In genomic region chr12:57771271-57771872, GRCh38 we compare ENCODE assay signal across 8 cellular contexts. TPM values are rescaled to one million over a fixed set of nuclear protein-coding genes. Genes with fewer than 3 reads are reported as not detected.
DNase-seq lines count a peak whose midpoint lies in the region; ATAC-seq and TF ChIP-seq lines count a peak whose summit lies in the region.

No MANE protein-coding gene starts in this region.

- H3K4me3 Mint-ChIP-seq in activated CD4-positive, alpha-beta T cell treated with anti-CD3 and anti-CD28 coated beads, Interleukin-2, amount 10 ng/mL, durations not matched to agents 7 days and 5 days, result peak overlapping the region; percentile 94

- DNase-seq in BJ (ENCODE audit: low read depth), result no peak
- DNase-seq in NCI-H526 treated with DMSO at 0.1 percent for 48 hours (lab: John Stamatoyannopoulos, UW), result peak; percentile 88
- DNase-seq in activated CD4-positive, alpha-beta T cell treated with anti-CD3 and anti-CD28 coated beads, Interleukin-2, amount 10 ng/mL, durations not matched to agents 7 days and 5 days, result peak; percentile 89
- DNase-seq in stimulated activated CD8-positive, alpha-beta memory T cell treated with anti-CD3 and anti-CD28 coated beads, Interleukin-15, amount 100 ng/mL, for 4 hours (ENCODE audit: low read depth in 2 of 2), result peak; percentile 75 to 87

- H3K4me1 ChIP-seq in endocrine pancreas (ENCODE audit: control insufficient read depth, insufficient read depth, low read length) (no peaks in the 10 kb centered on the region), mesodermal cell (ENCODE audit: control insufficient read depth, insufficient read depth, low read length, poor library complexity, severe bottlenecking) (peaks cover 7% of the 10 kb centered on the region)

- peaks cover 18% of the 10 kb centered on the region for H3K36me3 Mint-ChIP-seq in activated CD4-positive, alpha-beta T cell treated with anti-CD3 and anti-CD28 coated beads, Interleukin-2, amount 10 ng/mL, durations not matched to agents 7 days and 5 days (ENCODE audit: low read depth)

- WGBS in mesodermal cell (ENCODE audit: insufficient coverage in 2 of 2), 2 experiments, result 1% methylated on average over 12 to 13 of the region's 16 CpGs

- CTCF ChIA-PET in BJ (lab: Yijun Ruan, JAX), result interaction anchor here (1.1 to 1.2 kb wide), 2 partner anchors 12 to 23 kb away, joined by 3 to 4 read pairs; partner anchors contain the start of gene TSFM
- CTCF ChIA-PET in activated CD4-positive, alpha-beta T cell treated with anti-CD3 and anti-CD28 coated beads, Interleukin-2, amount 10 ng/mL, durations not matched to agents 7 days and 5 days (lab: Charles Lee), result interaction anchor here (0.9 to 1.5 kb wide), 5 partner anchors 9 to 15 kb away, joined by 5 to 8 read pairs (median 5); partner anchors contain the start of gene TSFM

- H3K4me3 ChIP-seq in BJ (ENCODE audit: low read depth, low read length) (peak overlapping the region; percentile 91), endocrine pancreas (ENCODE audit: control insufficient read depth, insufficient read depth, low read length) (peak overlapping the region; percentile 79), mesodermal cell (ENCODE audit: extremely low read depth, insufficient read depth, low read length, poor library complexity, severe bottlenecking) (peak overlapping the region; percentile 74)

- POLR2A ChIA-PET in BJ (lab: Charles Lee), result no interaction called here
- POLR2A ChIA-PET in activated CD4-positive, alpha-beta T cell treated with anti-CD3 and anti-CD28 coated beads, Interleukin-2, amount 10 ng/mL, durations not matched to agents 7 days and 5 days (lab: Charles Lee), result no interaction called here

- no peak for TF ChIP-seq CTCF in BJ (IDR thresholded peaks at IDR 0.05; ENCODE audit: insufficient read depth, low read depth, low read length)

- peaks cover 3% of the 10 kb centered on the region for H3K27me3 Mint-ChIP-seq in activated CD4-positive, alpha-beta T cell treated with anti-CD3 and anti-CD28 coated beads, Interleukin-2, amount 10 ng/mL, durations not matched to agents 7 days and 5 days

- ATAC-seq in GM19372 (IDR thresholded peaks at IDR 0.05; ENCODE audit: low read depth, unreplicated experiment) (peak; percentile 58), HG03457 (IDR thresholded peaks at IDR 0.05; ENCODE audit: unreplicated experiment) (peak; percentile 40)

- no peaks in the 10 kb centered on the region for H3K9me3 ChIP-seq in endocrine pancreas (ENCODE audit: control insufficient read depth, low read length)
- no peaks in the 10 kb centered on the region for H3K9me3 ChIP-seq in mesodermal cell (ENCODE audit: control insufficient read depth, low read length)

- peaks cover 2% of the 10 kb centered on the region; the same call in 1 of the 2 replicates for H3K36me3 ChIP-seq in BJ (ENCODE audit: control insufficient read depth, insufficient read depth, low read length)
- H3K36me3 ChIP-seq in endocrine pancreas (ENCODE audit: control insufficient read depth, insufficient read depth, low read length), result no peaks in the 10 kb centered on the region
- peaks cover 25% of the 10 kb centered on the region for H3K36me3 ChIP-seq in mesodermal cell (ENCODE audit: control insufficient read depth, insufficient read depth, low read length)

- peak overlapping the region; percentile 97 for H3K27ac Mint-ChIP-seq in activated CD4-positive, alpha-beta T cell treated with anti-CD3 and anti-CD28 coated beads, Interleukin-2, amount 10 ng/mL, durations not matched to agents 7 days and 5 days

- H3K9ac ChIP-seq in endocrine pancreas (ENCODE audit: control insufficient read depth, insufficient read depth, low read length), result peak overlapping the region; percentile 55

- H3K9me3 Mint-ChIP-seq in activated CD4-positive, alpha-beta T cell treated with anti-CD3 and anti-CD28 coated beads, Interleukin-2, amount 10 ng/mL, durations not matched to agents 7 days and 5 days, result no peaks in the 10 kb centered on the region

- H3K4me1 Mint-ChIP-seq in activated CD4-positive, alpha-beta T cell treated with anti-CD3 and anti-CD28 coated beads, Interleukin-2, amount 10 ng/mL, durations not matched to agents 7 days and 5 days, result peaks cover 33% of the 10 kb centered on the region

- peak overlapping the region; percentile 96 for H3K27ac ChIP-seq in mesodermal cell (ENCODE audit: low read depth, low read length, severe bottlenecking)

- H3K27me3 ChIP-seq in BJ (ENCODE audit: control insufficient read depth, insufficient read depth, low read length) (no peaks in the 10 kb centered on the region), endocrine pancreas (ENCODE audit: control insufficient read depth, insufficient read depth, low read length) (no peaks in the 10 kb centered on the region)

RNA-seq across cellular contexts. Expression of gene METTL1, which starts 0.5 kb away (rescaled TPM):
- 31.8 and 42.8 TPM in 2 replicates for polyA plus RNA-seq in BJ (2011; rRNA removed)
- 11.9 and 34.8 TPM in 2 replicates for polyA minus RNA-seq in BJ (2011; rRNA and poly(A)+ RNA removed)
- 10 to 100 TPM; 13.4 to 17.2 TPM for total RNA-seq in activated CD4-positive, alpha-beta T cell treated with anti-CD3 and anti-CD28 coated beads, Interleukin-2, amount 10 ng/mL, durations not matched to agents 7 days and 5 days
- 13.9 TPM for polyA plus RNA-seq in mesodermal cell (2013, experiment 1 of 2)
- 14.4 TPM for polyA plus RNA-seq in mesodermal cell (2013, experiment 2 of 2)

RNA-seq across cellular contexts. Expression of gene EEF1AKMT3, which starts 1.0 kb away (rescaled TPM):
- polyA plus RNA-seq in BJ (2011; rRNA removed), result 9.1 and 9.2 TPM in 2 replicates
- 12.0 and 13.8 TPM in 2 replicates for polyA minus RNA-seq in BJ (2011; rRNA and poly(A)+ RNA removed)
- 1 to 10 TPM; 2.8 to 3.0 TPM for total RNA-seq in activated CD4-positive, alpha-beta T cell treated with anti-CD3 and anti-CD28 coated beads, Interleukin-2, amount 10 ng/mL, durations not matched to agents 7 days and 5 days
- polyA plus RNA-seq in mesodermal cell (2013, experiment 1 of 2), result 6.4 TPM
- polyA plus RNA-seq in mesodermal cell (2013, experiment 2 of 2), result 5.1 TPM

RNA-seq across cellular contexts. Expression of gene CYP27B1, which starts 4.5 kb away (rescaled TPM):
- polyA plus RNA-seq in BJ (2011; rRNA removed), result 0.76 and 0.91 TPM in 2 replicates
- 0.43 and 1.1 TPM in 2 replicates for polyA minus RNA-seq in BJ (2011; rRNA and poly(A)+ RNA removed)
- total RNA-seq in activated CD4-positive, alpha-beta T cell treated with anti-CD3 and anti-CD28 coated beads, Interleukin-2, amount 10 ng/mL, durations not matched to agents 7 days and 5 days, result 1 to 10 TPM; 1.9 to 2.3 TPM
- 0.18 TPM for polyA plus RNA-seq in mesodermal cell (2013, experiment 1 of 2)
- 2.0 TPM for polyA plus RNA-seq in mesodermal cell (2013, experiment 2 of 2)

RNA-seq across cellular contexts. Expression of gene TSFM, which starts 11.2 kb away (rescaled TPM):
- polyA plus RNA-seq in BJ (2011; rRNA removed), result 14.5 and 15.1 TPM in 2 replicates
- polyA minus RNA-seq in BJ (2011; rRNA and poly(A)+ RNA removed), result 3.8 and 5.1 TPM in 2 replicates
- 10 to 100 TPM; 23.6 to 29.7 TPM for total RNA-seq in activated CD4-positive, alpha-beta T cell treated with anti-CD3 and anti-CD28 coated beads, Interleukin-2, amount 10 ng/mL, durations not matched to agents 7 days and 5 days
- 22.6 TPM for polyA plus RNA-seq in mesodermal cell (2013, experiment 1 of 2)
- 21.7 TPM for polyA plus RNA-seq in mesodermal cell (2013, experiment 2 of 2)

RNA-seq across cellular contexts. Expression of gene MARCHF9, which starts 16.5 kb away (rescaled TPM):
- polyA plus RNA-seq in BJ (2011; rRNA removed), result 3.1 and 6.2 TPM in 2 replicates
- polyA minus RNA-seq in BJ (2011; rRNA and poly(A)+ RNA removed), result 3.0 and 5.1 TPM in 2 replicates
- total RNA-seq in activated CD4-positive, alpha-beta T cell treated with anti-CD3 and anti-CD28 coated beads, Interleukin-2, amount 10 ng/mL, durations not matched to agents 7 days and 5 days, result 10 to 100 TPM; 23.7 to 27.2 TPM
- polyA plus RNA-seq in mesodermal cell (2013, experiment 1 of 2), result 6.3 TPM
- polyA plus RNA-seq in mesodermal cell (2013, experiment 2 of 2), result 4.2 TPM
